In the genomic region with DNA sequence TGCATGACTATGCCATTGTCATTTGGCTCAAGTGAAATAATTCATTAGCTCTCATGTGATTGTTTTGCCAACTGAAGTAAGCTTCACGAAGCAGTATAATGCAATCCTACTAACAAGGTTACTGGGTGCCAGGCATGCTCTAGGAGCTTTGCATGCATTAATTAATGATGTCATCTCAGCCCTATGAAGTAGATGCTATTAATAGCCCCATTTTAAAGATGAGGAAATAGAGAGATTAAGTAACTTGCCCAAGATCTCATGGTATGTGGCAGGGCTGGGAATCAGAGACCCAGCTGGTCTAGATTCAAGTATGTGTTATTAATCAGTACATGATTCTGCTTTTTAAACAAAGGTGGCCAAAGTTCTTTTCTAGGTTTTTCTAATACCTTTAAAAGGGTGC, we compare ENCODE assay signal across 12 cellular contexts. TPM values are rescaled to one million over a fixed set of nuclear protein-coding genes. Genes with fewer than 3 reads are reported as not detected.
DNase-seq lines count a peak whose midpoint lies in the region; ATAC-seq and TF ChIP-seq lines count a peak whose summit lies in the region.
"Had no signal": no experiment of that assay in that cellular context is flagged by ENCODE, and none has a peak within 500 bp of the region (broad histone marks: within the 10 kb centered on the region; RNA-seq: fewer than 3 reads in every experiment).

No MANE protein-coding gene starts in this region.

- H4K20me1 ChIP-seq in fibroblast of lung (ENCODE audit: control insufficient read depth, extremely low read depth, insufficient read depth, low read length), result no peaks in the 10 kb centered on the region

- H3K4me1 ChIP-seq in fibroblast of lung (ENCODE audit: control insufficient read depth, extremely low read depth, insufficient read depth, low read length) (peaks cover 22% of the 10 kb centered on the region), psoas muscle (peaks cover 9% of the 10 kb centered on the region)

- TF ChIP-seq CTCF in Calu3 (IDR thresholded peaks at IDR 0.05; ENCODE audit: unreplicated experiment) (no peak), fibroblast of lung (conservative IDR thresholded peaks at IDR 0.05 in 1 of 2, IDR thresholded peaks at IDR 0.05 in 1 of 2; ENCODE audit: low read depth in 1 of 2, low read length in 2 of 2) (no peak), psoas muscle (IDR thresholded peaks at IDR 0.05) (no peak)

- peak overlapping the region; percentile 49 for H3K4me3 Mint-ChIP-seq in Calu3 (ENCODE audit: low read depth, unreplicated experiment)
- H3K4me3 Mint-ChIP-seq in activated CD8-positive, alpha-beta T cell treated with anti-CD3 and anti-CD28 coated beads, Interleukin-2, amount 10 ng/mL, durations not matched to agents 7 days and 5 days, result no peak overlapping the region

- peaks cover 93% of the 10 kb centered on the region for H3K4me1 Mint-ChIP-seq in Calu3 (ENCODE audit: low read depth, unreplicated experiment)
- no peaks in the 10 kb centered on the region for H3K4me1 Mint-ChIP-seq in activated CD8-positive, alpha-beta T cell treated with anti-CD3 and anti-CD28 coated beads, Interleukin-2, amount 10 ng/mL, durations not matched to agents 7 days and 5 days (ENCODE audit: low read depth)

- H3K27ac Mint-ChIP-seq in Calu3 (ENCODE audit: unreplicated experiment), result peak overlapping the region; percentile 94
- no peak overlapping the region for H3K27ac Mint-ChIP-seq in activated CD8-positive, alpha-beta T cell treated with anti-CD3 and anti-CD28 coated beads, Interleukin-2, amount 10 ng/mL, durations not matched to agents 7 days and 5 days

- H3K27ac ChIP-seq in fibroblast of lung (ENCODE audit: insufficient read depth, low read length) (peak overlapping the region; percentile 70), psoas muscle (peak overlapping the region; percentile 68)
- H3K27ac ChIP-seq: tibial nerve had no signal

- no TSS peak for BruUV-seq in Calu3 (replicated peaks; lab: Mats Ljungman, UMichigan)

- peaks cover 55% of the 10 kb centered on the region for H3K36me3 Mint-ChIP-seq in Calu3 (ENCODE audit: insufficient read depth, unreplicated experiment)
- no peaks in the 10 kb centered on the region for H3K36me3 Mint-ChIP-seq in activated CD8-positive, alpha-beta T cell treated with anti-CD3 and anti-CD28 coated beads, Interleukin-2, amount 10 ng/mL, durations not matched to agents 7 days and 5 days (ENCODE audit: low read depth)

- DNase-seq in Calu3, result peak; percentile 79
- DNase-seq in NAMALWA (ENCODE audit: low spot score), result peak; percentile 11
- peak; percentile 40 to 97 for DNase-seq in fibroblast of lung (ENCODE audit: low read depth in 2 of 2)
- no peak for DNase-seq in psoas muscle
- DNase-seq in NCI-H2107 (lab: John Stamatoyannopoulos, UW), result no peak
- DNase-seq in midbrain (lab: John Stamatoyannopoulos, UW), result no peak
- no peak for DNase-seq in activated CD8-positive, alpha-beta T cell treated with anti-CD3 and anti-CD28 coated beads, Interleukin-2, amount 10 ng/mL, durations not matched to agents 7 days and 5 days
- DNase-seq: retina had no signal

- H3K36me3 ChIP-seq in fibroblast of lung (ENCODE audit: control insufficient read depth, insufficient read depth, low read length), result no peaks in the 10 kb centered on the region
- H3K36me3 ChIP-seq in psoas muscle (ENCODE audit: insufficient read depth in 1 of 2, low read depth in 1 of 2), result no peaks in the 10 kb centered on the region
- H3K36me3 ChIP-seq: tibial nerve had no signal

- no peaks in the 10 kb centered on the region for H3K79me2 ChIP-seq in fibroblast of lung (ENCODE audit: control insufficient read depth, insufficient read depth, low read length)

- H3K4me3 ChIP-seq in fibroblast of lung (replicated peaks in 1 of 4; ENCODE audit: control extremely low read depth in 1 of 4, insufficient read depth in 1 of 4, low read depth in 3 of 4, low read length in 4 of 4) (no peak overlapping the region), psoas muscle (no peak overlapping the region)
- H3K4me3 ChIP-seq: tibial nerve had no signal

- H3K9me3 ChIP-seq in fibroblast of lung (ENCODE audit: control insufficient read depth, insufficient read depth, low read depth, low read length) (no peaks in the 10 kb centered on the region), psoas muscle (no peaks in the 10 kb centered on the region)
- H3K9me3 ChIP-seq: tibial nerve had no signal

- ATAC-seq in psoas muscle (peak; percentile 78 to 87 (median 84)), GM19328 (IDR thresholded peaks at IDR 0.05; ENCODE audit: unreplicated experiment) (no peak)
- no peak for ATAC-seq in activated CD8-positive, alpha-beta T cell treated with anti-CD3 and anti-CD28 coated beads, Interleukin-2, amount 10 ng/mL, durations not matched to agents 7 days and 5 days
- ATAC-seq: Panc1 had no signal

- POLR2A ChIA-PET in activated CD8-positive, alpha-beta T cell treated with anti-CD3 and anti-CD28 coated beads, Interleukin-2, amount 10 ng/mL, durations not matched to agents 7 days and 5 days (lab: Charles Lee), result no interaction called here

- no peak overlapping the region for H3K9ac ChIP-seq in fibroblast of lung (ENCODE audit: insufficient read depth, low read length)

- intact Hi-C loops in Calu3 (cut with micrococcal nuclease; ENCODE audit: unreplicated experiment) (loop anchor here (1.0 kb wide), 2 partner anchors 15 to 37 kb away; a partner anchor contains a TSS), psoas muscle (cut with DNase I) (no loop called here)

- no peak overlapping the region for H3K4me2 ChIP-seq in fibroblast of lung (ENCODE audit: extremely low read depth, insufficient read depth, low read length)

- no peak overlapping the region for H2AFZ ChIP-seq in fibroblast of lung (ENCODE audit: low read length)

- 18 to 31% (median 27%) methylated on average over 1 of the region's 1 CpG for WGBS in psoas muscle, 3 donors

- no peaks in the 10 kb centered on the region for H3K27me3 ChIP-seq in fibroblast of lung (ENCODE audit: control insufficient read depth, insufficient read depth, low read length)
- H3K27me3 ChIP-seq in psoas muscle (ENCODE audit: insufficient read depth in 3 of 3, low read length in 2 of 3), result peaks cover 0 to 5% (median 0%) of the 10 kb centered on the region in 3 donors
- H3K27me3 ChIP-seq: tibial nerve had no signal

- CTCF ChIA-PET in Calu3 (lab: Charles Lee), result interaction anchor here (0.5 to 3.0 kb wide), 30 partner anchors 9 to 699 kb away, joined by 3 to 48 read pairs (median 4); a partner anchor contains a TSS
- CTCF ChIA-PET in activated CD8-positive, alpha-beta T cell treated with anti-CD3 and anti-CD28 coated beads, Interleukin-2, amount 10 ng/mL, durations not matched to agents 7 days and 5 days (lab: Charles Lee), result no interaction called here

- H3K9me3 Mint-ChIP-seq in Calu3 (ENCODE audit: low read depth, unreplicated experiment), result no peaks in the 10 kb centered on the region
- H3K9me3 Mint-ChIP-seq in activated CD8-positive, alpha-beta T cell treated with anti-CD3 and anti-CD28 coated beads, Interleukin-2, amount 10 ng/mL, durations not matched to agents 7 days and 5 days (ENCODE audit: insufficient read depth), result no peaks in the 10 kb centered on the region

- no peaks in the 10 kb centered on the region for H3K27me3 Mint-ChIP-seq in Calu3 (ENCODE audit: unreplicated experiment)
- H3K27me3 Mint-ChIP-seq in activated CD8-positive, alpha-beta T cell treated with anti-CD3 and anti-CD28 coated beads, Interleukin-2, amount 10 ng/mL, durations not matched to agents 7 days and 5 days (ENCODE audit: low read depth), result peaks cover 45% of the 10 kb centered on the region

RNA-seq across cellular contexts. Expression of a gene that starts 14.1 kb away (rescaled TPM):
- total RNA-seq in Calu3 (2022) (0.44 TPM in 1 of 2 replicates, not detected in the other), fibroblast of lung (0.26 and 0.33 TPM in 2 replicates), psoas muscle (not detected)
- polyA plus RNA-seq in fibroblast of lung (0.19 and 0.22 TPM in 2 replicates), psoas muscle (not detected)
- polyA plus RNA-seq in fibroblast of lung (2012), result 0.16 and 0.19 TPM in 2 replicates
- polyA minus RNA-seq in fibroblast of lung (ENCODE audit: low replicate concordance), result not detected in 2 replicates
- not detected for total RNA-seq in activated CD8-positive, alpha-beta T cell treated with anti-CD3 and anti-CD28 coated beads, Interleukin-2, amount 10 ng/mL, durations not matched to agents 7 days and 5 days
- total RNA-seq: lung microvascular endothelial cell, tibial nerve had no signal

RNA-seq across cellular contexts. Expression of a gene that starts 15.2 kb away (rescaled TPM):
- total RNA-seq in Calu3 (2022), result 1,389 and 1,709 TPM in 2 replicates
- not detected in 2 replicates for total RNA-seq in fibroblast of lung
- polyA plus RNA-seq in fibroblast of lung, result 0.11 and 0.17 TPM in 2 replicates
- polyA plus RNA-seq in fibroblast of lung (2012), result 0.07 TPM in 1 of 2 replicates, not detected in the other
- polyA minus RNA-seq in fibroblast of lung (ENCODE audit: low replicate concordance), result not detected in 2 replicates
- 1 to 10 TPM in 1 of 4 donors, under 1 TPM in 1, not detected in 2; 0.25 to 1.5 TPM for total RNA-seq in psoas muscle
- under 1 TPM in 1 of 3 donors, not detected in 2; 0.03 TPM for polyA plus RNA-seq in psoas muscle
- total RNA-seq in activated CD8-positive, alpha-beta T cell treated with anti-CD3 and anti-CD28 coated beads, Interleukin-2, amount 10 ng/mL, durations not matched to agents 7 days and 5 days, result not detected
- total RNA-seq: tibial nerve had no signal

RNA-seq across cellular contexts. Expression of a gene that starts 31.5 kb away (rescaled TPM):
- total RNA-seq in Calu3 (2022), result not detected in 2 replicates
- total RNA-seq in fibroblast of lung, result not detected in 2 replicates
- 0.03 and 0.05 TPM in 2 replicates for polyA plus RNA-seq in fibroblast of lung
- not detected in 2 replicates for polyA plus RNA-seq in fibroblast of lung (2012)
- not detected in 2 replicates for polyA minus RNA-seq in fibroblast of lung (ENCODE audit: low replicate concordance)
- total RNA-seq in psoas muscle, result not detected
- polyA plus RNA-seq in psoas muscle, result not detected
- not detected for total RNA-seq in activated CD8-positive, alpha-beta T cell treated with anti-CD3 and anti-CD28 coated beads, Interleukin-2, amount 10 ng/mL, durations not matched to agents 7 days and 5 days
- total RNA-seq: lung microvascular endothelial cell, tibial nerve had no signal

RNA-seq across cellular contexts. Expression of a gene that starts 41.3 kb away (rescaled TPM):
- total RNA-seq in Calu3 (2022) (not detected in 2 replicates), fibroblast of lung (not detected in 2 replicates), psoas muscle (not detected)
- polyA plus RNA-seq in fibroblast of lung (not detected in 2 replicates), psoas muscle (not detected)
- not detected in 2 replicates for polyA plus RNA-seq in fibroblast of lung (2012)
- not detected in 2 replicates for polyA minus RNA-seq in fibroblast of lung (ENCODE audit: low replicate concordance)
- not detected for total RNA-seq in activated CD8-positive, alpha-beta T cell treated with anti-CD3 and anti-CD28 coated beads, Interleukin-2, amount 10 ng/mL, durations not matched to agents 7 days and 5 days
- total RNA-seq: lung microvascular endothelial cell, tibial nerve had no signal

RNA-seq across cellular contexts. Expression of a gene that starts 47.0 kb away (rescaled TPM):
- total RNA-seq in Calu3 (2022) (not detected in 2 replicates), fibroblast of lung (not detected in 2 replicates), psoas muscle (not detected)
- polyA plus RNA-seq in fibroblast of lung (not detected in 2 replicates), psoas muscle (not detected)
- polyA plus RNA-seq in fibroblast of lung (2012), result not detected in 2 replicates
- not detected in 2 replicates for polyA minus RNA-seq in fibroblast of lung (ENCODE audit: low replicate concordance)
- total RNA-seq in activated CD8-positive, alpha-beta T cell treated with anti-CD3 and anti-CD28 coated beads, Interleukin-2, amount 10 ng/mL, durations not matched to agents 7 days and 5 days, result not detected
- total RNA-seq: lung microvascular endothelial cell, tibial nerve had no signal

Comparison
In these comparisons a context has a peak if more than half of its experiments do, and no peak if none do; other contexts are left out.
1. DNase-seq: peak in Calu3 (single experiment), NAMALWA (single experiment) and fibroblast of lung (2 of 2); none in psoas muscle (0 of 2), NCI-H2107 (single experiment), midbrain (single experiment) and activated CD8-positive, alpha-beta T cell treated with anti-CD3 and anti-CD28 coated beads, Interleukin-2, amount 10 ng/mL, durations not matched to agents 7 days and 5 days (single experiment).
2. ATAC-seq: peak in psoas muscle (4 of 4); none in GM19328 (single experiment) and activated CD8-positive, alpha-beta T cell treated with anti-CD3 and anti-CD28 coated beads, Interleukin-2, amount 10 ng/mL, durations not matched to agents 7 days and 5 days (single experiment).
3. RNA of a gene that starts 15.2 kb away (total RNA-seq): 1,389 to 1,709 TPM in Calu3; 0.25 to 1.5 TPM in psoas muscle, not detected in fibroblast of lung and not detected in activated CD8-positive, alpha-beta T cell treated with anti-CD3 and anti-CD28 coated beads, Interleukin-2, amount 10 ng/mL, durations not matched to agents 7 days and 5 days; every median in the first group is over 100 times any median in the second.